ENCODE assay signal across 9 cellular contexts in the genomic region with DNA sequence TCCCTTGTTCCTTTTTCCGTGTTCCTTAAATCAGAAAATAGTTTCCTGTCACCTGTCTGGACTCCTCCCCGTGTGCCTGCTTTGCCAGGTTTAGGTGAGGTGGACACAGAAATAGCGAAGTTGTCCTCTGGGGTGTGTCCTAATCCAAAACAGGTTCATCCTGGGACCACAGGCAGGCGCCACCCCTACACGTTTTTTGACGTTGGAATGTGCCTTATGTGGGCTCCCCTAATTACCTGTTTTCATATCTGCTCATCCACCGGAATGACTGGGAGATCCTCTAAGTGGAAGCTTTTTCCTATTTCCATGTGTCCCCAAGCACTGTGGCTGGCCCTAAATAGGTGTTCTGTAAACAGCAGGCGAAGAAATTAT. TPM values are rescaled to one million over a fixed set of nuclear protein-coding genes. Genes with fewer than 3 reads are reported as not detected.
DNase-seq lines count a peak whose midpoint lies in the region; ATAC-seq, FAIRE-seq and TF ChIP-seq lines count a peak whose summit lies in the region.
"Had no signal": no experiment of that assay in that cellular context is flagged by ENCODE, and none has a peak within 500 bp of the region (broad histone marks: within the 10 kb centered on the region; RNA-seq: fewer than 3 reads in every experiment).

No MANE protein-coding gene starts in this region.

- dilution Hi-C loops in keratinocyte (cut with MboI; ENCODE audit: extremely low pct_ligation_motif_present, low sequenced_read_pairs): no loop called here

- peaks cover 3% of the 10 kb centered on the region for H3K9me3 ChIP-seq in WERI-Rb-1 (ENCODE audit: severe bottlenecking)
- no peaks in the 10 kb centered on the region for H3K9me3 ChIP-seq in keratinocyte (ENCODE audit: control insufficient read depth, low read depth, low read length)
- H3K9me3 ChIP-seq in thoracic aorta: no peaks in the 10 kb centered on the region

- no peak overlapping the region for H2AFZ ChIP-seq in keratinocyte (ENCODE audit: control insufficient read depth, low read length)

- no peak for TF ChIP-seq CTCF in WERI-Rb-1 (IDR thresholded peaks at IDR 0.05; ENCODE audit: low read depth, low read length)
- no peak for TF ChIP-seq CTCF in keratinocyte (optimal IDR thresholded peaks at IDR 0.05 in 1 of 3, IDR thresholded peaks at IDR 0.05 in 1 of 3, conservative IDR thresholded peaks at IDR 0.05 in 1 of 3; ENCODE audit: extremely low read depth in 1 of 3, insufficient read depth in 2 of 3, low read length in 3 of 3)
- TF ChIP-seq CTCF in thoracic aorta (IDR thresholded peaks at IDR 0.05): no peak

- peak overlapping the region; percentile 86 for H3K4me2 ChIP-seq in keratinocyte (ENCODE audit: control insufficient read depth, extremely low read depth, insufficient read depth, low read depth, low read length)
- H3K4me2 ChIP-seq: BLaER1 had no signal

- peak overlapping the region; percentile 72 for H3K4me3 ChIP-seq in WERI-Rb-1 (ENCODE audit: low read depth, low read length)
- peak overlapping the region in 1 of 3 experiments; percentile 67 for H3K4me3 ChIP-seq in keratinocyte (ENCODE audit: control insufficient read depth in 2 of 3, extremely low read depth in 1 of 3, insufficient read depth in 2 of 3, low read depth in 1 of 3, low read length in 3 of 3)
- peak overlapping the region; percentile 81 for H3K4me3 ChIP-seq in thoracic aorta
- H3K4me3 ChIP-seq: BLaER1 had no signal

- H3K27ac Mint-ChIP-seq in activated T-cell treated with anti-CD3 and anti-CD28 coated beads, Interleukin-2, amount 50 U/mL, for 72 hours: no peak overlapping the region

- no peaks in the 10 kb centered on the region for H3K27me3 ChIP-seq in WERI-Rb-1 (ENCODE audit: insufficient read depth, low read depth, severe bottlenecking)
- H3K27me3 ChIP-seq in keratinocyte (ENCODE audit: control insufficient read depth, extremely low read depth, insufficient read depth, low read length): peaks cover 35% of the 10 kb centered on the region
- H3K27me3 ChIP-seq in thoracic aorta (replicated peaks; ENCODE audit: insufficient read depth): no peaks in the 10 kb centered on the region
- H3K27me3 ChIP-seq: BLaER1 had no signal

- no peak for ATAC-seq in activated T-cell treated with anti-CD3 and anti-CD28 coated beads, Interleukin-2, amount 50 U/mL, for 72 hours (replicated peaks in 1 of 2)
- ATAC-seq in thoracic aorta (ENCODE audit: insufficient number of reproducible peaks, low FRiP score, low read depth): no peak

- peaks cover 2 to 6% of the 10 kb centered on the region in 2 donors for H3K36me3 Mint-ChIP-seq in activated T-cell treated with anti-CD3 and anti-CD28 coated beads, Interleukin-2, amount 50 U/mL, for 72 hours (ENCODE audit: insufficient read depth in 2 of 2)

- DNase-seq in activated T-cell treated with anti-CD3 and anti-CD28 coated beads, Interleukin-2, amount 50 U/mL, for 72 hours: no peak
- no peak for DNase-seq in activated T-cell treated with anti-CD3 and anti-CD28 coated beads, Interleukin-2, amount 50 U/mL, for 1 hour
- no peak for DNase-seq in WERI-Rb-1
- no peak for DNase-seq in keratinocyte (ENCODE audit: low read depth, low spot score)
- no peak for DNase-seq in thoracic aorta (ENCODE audit: low spot score)
- DNase-seq in HT-29 (ENCODE audit: low spot score): no peak
- no peak for DNase-seq in hippocampal formation (lab: John Stamatoyannopoulos, UW)
- no peak for DNase-seq in LoVo (ENCODE audit: low spot score)

- H3K27ac ChIP-seq in WERI-Rb-1: peak overlapping the region; percentile 35; the same call in 1 of the 2 replicates
- H3K27ac ChIP-seq in keratinocyte (ENCODE audit: control insufficient read depth, insufficient read depth, low read length): no peak overlapping the region
- no peak overlapping the region for H3K27ac ChIP-seq in thoracic aorta
- H3K27ac ChIP-seq: BLaER1 had no signal

- no peaks in the 10 kb centered on the region for H4K20me1 ChIP-seq in keratinocyte (ENCODE audit: control insufficient read depth, extremely low read depth, insufficient read depth, low read length)
- H4K20me1 ChIP-seq: BLaER1 had no signal

- no peaks in the 10 kb centered on the region for H3K36me3 ChIP-seq in WERI-Rb-1
- no peaks in the 10 kb centered on the region for H3K36me3 ChIP-seq in keratinocyte (ENCODE audit: control insufficient read depth in 2 of 2, extremely low read depth in 1 of 2, insufficient read depth in 2 of 2, low read length in 2 of 2)
- no peaks in the 10 kb centered on the region for H3K36me3 ChIP-seq in thoracic aorta
- H3K36me3 ChIP-seq: BLaER1 had no signal

- peaks cover 18% of the 10 kb centered on the region for H3K4me1 Mint-ChIP-seq in activated T-cell treated with anti-CD3 and anti-CD28 coated beads, Interleukin-2, amount 50 U/mL, for 72 hours (ENCODE audit: low read depth)

- H3K27me3 Mint-ChIP-seq in activated T-cell treated with anti-CD3 and anti-CD28 coated beads, Interleukin-2, amount 50 U/mL, for 72 hours (ENCODE audit: low read depth): peaks cover 78% of the 10 kb centered on the region

- H3K9ac ChIP-seq in keratinocyte (ENCODE audit: control insufficient read depth, extremely low read depth, insufficient read depth, low read length): no peak overlapping the region
- H3K9ac ChIP-seq: BLaER1 had no signal

- no peaks in the 10 kb centered on the region for H3K79me2 ChIP-seq in keratinocyte (ENCODE audit: control insufficient read depth, insufficient read depth, low read length)

- H3K9me3 Mint-ChIP-seq in activated T-cell treated with anti-CD3 and anti-CD28 coated beads, Interleukin-2, amount 50 U/mL, for 72 hours: peaks cover 2 to 3% of the 10 kb centered on the region in 2 donors

- H3K4me1 ChIP-seq in keratinocyte (ENCODE audit: control insufficient read depth, extremely low read depth, insufficient read depth, low read length) (peaks cover 7% of the 10 kb centered on the region), thoracic aorta (ENCODE audit: control insufficient read depth in 1 of 2, low read depth in 2 of 2) (peaks cover 0 to 19% of the 10 kb centered on the region in 2 donors)
- H3K4me1 ChIP-seq: BLaER1 had no signal

- FAIRE-seq in keratinocyte (lab: Jason Lieb, UNC): no peak

- H3K9me1 ChIP-seq in keratinocyte (ENCODE audit: control insufficient read depth, extremely low read depth, insufficient read depth, low read length): no peaks in the 10 kb centered on the region

- peak overlapping the region; percentile 79 to 87 for H3K4me3 Mint-ChIP-seq in activated T-cell treated with anti-CD3 and anti-CD28 coated beads, Interleukin-2, amount 50 U/mL, for 72 hours

RNA-seq across cellular contexts. Expression of gene PAIP2B, which starts 49.0 kb away (rescaled TPM):
- total RNA-seq in activated T-cell treated with anti-CD3 and anti-CD28 coated beads, Interleukin-2, amount 50 U/mL, for 72 hours: 1 to 10 TPM; 3.1 to 5.3 TPM
- 0.99 to 1.7 TPM (median 1.4 TPM) in 3 replicates for polyA plus RNA-seq in keratinocyte
- polyA plus RNA-seq in keratinocyte (2011; ENCODE audit: low read depth): 2.0 TPM
- polyA plus RNA-seq in keratinocyte (2011; cell fraction: cytosol; rRNA removed): 0.83 and 1.5 TPM in 2 replicates
- polyA plus RNA-seq in keratinocyte (2011; cell fraction: nucleus; rRNA removed): 1.2 and 1.3 TPM in 2 replicates
- 1.2 and 3.2 TPM in 2 replicates for polyA plus RNA-seq in keratinocyte (2012; ENCODE audit: low replicate concordance)
- polyA minus RNA-seq in keratinocyte: 0.66 to 2.6 TPM (median 2.4 TPM) in 3 replicates
- 1.7 TPM for polyA minus RNA-seq in keratinocyte (2011; cell fraction: cytosol; rRNA and poly(A)+ RNA removed)
- 0.63 and 1.6 TPM in 2 replicates for polyA minus RNA-seq in keratinocyte (2011; cell fraction: nucleus; rRNA and poly(A)+ RNA removed)
- 1 to 10 TPM; 3.3 to 4.7 TPM for total RNA-seq in thoracic aorta
- 1.8 and 2.2 TPM in 2 replicates for total RNA-seq in HT-29 (2014; rRNA removed; shearing (Covaris generic))

RNA-seq across cellular contexts. Expression of gene ZNF638, which starts 55.7 kb away (rescaled TPM):
- total RNA-seq in activated T-cell treated with anti-CD3 and anti-CD28 coated beads, Interleukin-2, amount 50 U/mL, for 72 hours: 100 to 1,000 TPM; 107 to 111 TPM
- polyA plus RNA-seq in keratinocyte: 44.3 to 66.5 TPM (median 53.0 TPM) in 3 replicates
- 150 TPM for polyA plus RNA-seq in keratinocyte (2011; ENCODE audit: low read depth)
- polyA plus RNA-seq in keratinocyte (2011; cell fraction: cytosol; rRNA removed): 20.3 and 39.9 TPM in 2 replicates
- polyA plus RNA-seq in keratinocyte (2011; cell fraction: nucleus; rRNA removed): 129 and 156 TPM in 2 replicates
- 43.8 and 69.5 TPM in 2 replicates for polyA plus RNA-seq in keratinocyte (2012; ENCODE audit: low replicate concordance)
- 15.2 to 176 TPM (median 118 TPM) in 3 replicates for polyA minus RNA-seq in keratinocyte
- 29.2 TPM for polyA minus RNA-seq in keratinocyte (2011; cell fraction: cytosol; rRNA and poly(A)+ RNA removed)
- 137 and 245 TPM in 2 replicates for polyA minus RNA-seq in keratinocyte (2011; cell fraction: nucleus; rRNA and poly(A)+ RNA removed)
- 100 to 1,000 TPM; 162 to 230 TPM for total RNA-seq in thoracic aorta
- total RNA-seq in HT-29 (2014; rRNA removed; shearing (Covaris generic)): 62.5 and 67.9 TPM in 2 replicates
